Comparison of ENCODE assay signal across 10 cellular contexts in genomic region chr11:45089845-45090499, GRCh38. TPM values are rescaled to one million over a fixed set of nuclear protein-coding genes. Genes with fewer than 3 reads are reported as not detected.
DNase-seq lines count a peak whose midpoint lies in the region; ATAC-seq, FAIRE-seq and TF ChIP-seq lines count a peak whose summit lies in the region.
"Had no signal": no experiment of that assay in that cellular context is flagged by ENCODE, and none has a peak within 500 bp of the region (broad histone marks: within the 10 kb centered on the region; RNA-seq: fewer than 3 reads in every experiment).

No MANE protein-coding gene starts in this region.

- TF ChIP-seq CTCF in kidney (IDR thresholded peaks at IDR 0.05; ENCODE audit: borderline replicate concordance, extremely low read depth, insufficient read depth), result no peak

- H3K4me1 ChIP-seq in kidney (ENCODE audit: control insufficient read depth in 1 of 2, insufficient read depth in 1 of 2, low read depth in 1 of 2, low read length in 2 of 2), result peaks cover 6 to 16% of the 10 kb centered on the region in 2 donors

- FAIRE-seq in kidney (lab: Jason Lieb, UNC), result no peak

- peak; percentile 16 for DNase-seq in stimulated activated naive CD8-positive, alpha-beta T cell treated with anti-CD3 and anti-CD28 coated beads, Interleukin-15, Interleukin-2, amounts not matched to agents 100 U/mL and 50 U/mL, for 24 hours
- no peak for DNase-seq in stimulated activated naive CD8-positive, alpha-beta T cell treated with anti-CD3 and anti-CD28 coated beads, Interleukin-15, amount 100 ng/mL, for 72 hours
- DNase-seq in astrocyte of the hippocampus (ENCODE audit: low read depth, low spot score) (peak; percentile 28), kidney (peak; percentile 37), islet precursor cell (no peak)
- DNase-seq: central memory CD4-positive, alpha-beta T cell had no signal

- peaks cover 22% of the 10 kb centered on the region for H3K4me1 Mint-ChIP-seq in stimulated activated naive CD8-positive, alpha-beta T cell treated with anti-CD3 and anti-CD28 coated beads, Interleukin-15, amount 100 ng/mL, for 72 hours

- no peaks in the 10 kb centered on the region for H3K9me3 ChIP-seq in kidney (ENCODE audit: control insufficient read depth in 1 of 2, low read length in 2 of 2)
- H3K9me3 ChIP-seq: neutrophil had no signal

- ATAC-seq in stimulated activated naive CD8-positive, alpha-beta T cell treated with anti-CD3 and anti-CD28 coated beads, Interleukin-15, Interleukin-2, amounts not matched to agents 100 U/mL and 50 U/mL, for 24 hours, result no peak
- no peak for ATAC-seq in stimulated activated naive CD8-positive, alpha-beta T cell treated with anti-CD3 and anti-CD28 coated beads, Interleukin-15, amount 100 ng/mL, for 72 hours
- no peak for ATAC-seq in HG03571 (IDR thresholded peaks at IDR 0.05; ENCODE audit: unreplicated experiment)
- no peak for ATAC-seq in GM19324 (IDR thresholded peaks at IDR 0.05; ENCODE audit: low FRiP score, unreplicated experiment)
- ATAC-seq in HG02798 (IDR thresholded peaks at IDR 0.05; ENCODE audit: poor library complexity, unreplicated experiment), result no peak

- H3K9ac ChIP-seq in kidney (ENCODE audit: low read length in 2 of 2), result no peak overlapping the region

- no peaks in the 10 kb centered on the region for H3K9me3 Mint-ChIP-seq in stimulated activated naive CD8-positive, alpha-beta T cell treated with anti-CD3 and anti-CD28 coated beads, Interleukin-15, amount 100 ng/mL, for 72 hours

- H3K27ac ChIP-seq in kidney (ENCODE audit: low read depth in 2 of 2, low read length in 2 of 2), result peak overlapping the region; percentile 23 to 68
- H3K27ac ChIP-seq: neutrophil had no signal

- H3K4me3 Mint-ChIP-seq in stimulated activated naive CD8-positive, alpha-beta T cell treated with anti-CD3 and anti-CD28 coated beads, Interleukin-15, amount 100 ng/mL, for 72 hours, result no peak overlapping the region

- no peak overlapping the region for H3K4me3 ChIP-seq in kidney (ENCODE audit: low read length in 2 of 2)

- H3K27me3 Mint-ChIP-seq in stimulated activated naive CD8-positive, alpha-beta T cell treated with anti-CD3 and anti-CD28 coated beads, Interleukin-15, amount 100 ng/mL, for 72 hours, result no peaks in the 10 kb centered on the region

- no peak overlapping the region for H3K27ac Mint-ChIP-seq in stimulated activated naive CD8-positive, alpha-beta T cell treated with anti-CD3 and anti-CD28 coated beads, Interleukin-15, amount 100 ng/mL, for 72 hours

- intact Hi-C loops in kidney (cut with DNase I), result no loop called here

- no peaks in the 10 kb centered on the region for H3K36me3 ChIP-seq in kidney (ENCODE audit: control insufficient read depth in 1 of 2, insufficient read depth in 2 of 2, low read length in 2 of 2)
- H3K36me3 ChIP-seq: neutrophil had no signal

RNA-seq across cellular contexts. Expression of gene PRDM11, which starts 56.5 kb away (rescaled TPM):
- total RNA-seq in kidney, result 22.5 TPM
- polyA plus RNA-seq in kidney (ENCODE audit: insufficient read depth, low read depth, low replicate concordance), result 2.9 TPM

Comparison
In these comparisons a context has a peak if more than half of its experiments do, and no peak if none do; other contexts are left out.
1. DNase-seq: peak in stimulated activated naive CD8-positive, alpha-beta T cell treated with anti-CD3 and anti-CD28 coated beads, Interleukin-15, Interleukin-2, amounts not matched to agents 100 U/mL and 50 U/mL, for 24 hours (single experiment), astrocyte of the hippocampus (single experiment) and kidney (single experiment); none in stimulated activated naive CD8-positive, alpha-beta T cell treated with anti-CD3 and anti-CD28 coated beads, Interleukin-15, amount 100 ng/mL, for 72 hours (0 of 2) and islet precursor cell (single experiment).